1 cellular context compared by ENCODE assay signal in genomic region chr15:70702584-70702983, GRCh38.
TF ChIP-seq lines count a peak whose summit lies in the region.

No MANE protein-coding gene starts in this region.

TF ChIP-seq in HEK293, 187 proteins besides CTCF, POLR2A, EP300 and RAD21 (continued from another document):
- TF ChIP-seq, protein P1, sequence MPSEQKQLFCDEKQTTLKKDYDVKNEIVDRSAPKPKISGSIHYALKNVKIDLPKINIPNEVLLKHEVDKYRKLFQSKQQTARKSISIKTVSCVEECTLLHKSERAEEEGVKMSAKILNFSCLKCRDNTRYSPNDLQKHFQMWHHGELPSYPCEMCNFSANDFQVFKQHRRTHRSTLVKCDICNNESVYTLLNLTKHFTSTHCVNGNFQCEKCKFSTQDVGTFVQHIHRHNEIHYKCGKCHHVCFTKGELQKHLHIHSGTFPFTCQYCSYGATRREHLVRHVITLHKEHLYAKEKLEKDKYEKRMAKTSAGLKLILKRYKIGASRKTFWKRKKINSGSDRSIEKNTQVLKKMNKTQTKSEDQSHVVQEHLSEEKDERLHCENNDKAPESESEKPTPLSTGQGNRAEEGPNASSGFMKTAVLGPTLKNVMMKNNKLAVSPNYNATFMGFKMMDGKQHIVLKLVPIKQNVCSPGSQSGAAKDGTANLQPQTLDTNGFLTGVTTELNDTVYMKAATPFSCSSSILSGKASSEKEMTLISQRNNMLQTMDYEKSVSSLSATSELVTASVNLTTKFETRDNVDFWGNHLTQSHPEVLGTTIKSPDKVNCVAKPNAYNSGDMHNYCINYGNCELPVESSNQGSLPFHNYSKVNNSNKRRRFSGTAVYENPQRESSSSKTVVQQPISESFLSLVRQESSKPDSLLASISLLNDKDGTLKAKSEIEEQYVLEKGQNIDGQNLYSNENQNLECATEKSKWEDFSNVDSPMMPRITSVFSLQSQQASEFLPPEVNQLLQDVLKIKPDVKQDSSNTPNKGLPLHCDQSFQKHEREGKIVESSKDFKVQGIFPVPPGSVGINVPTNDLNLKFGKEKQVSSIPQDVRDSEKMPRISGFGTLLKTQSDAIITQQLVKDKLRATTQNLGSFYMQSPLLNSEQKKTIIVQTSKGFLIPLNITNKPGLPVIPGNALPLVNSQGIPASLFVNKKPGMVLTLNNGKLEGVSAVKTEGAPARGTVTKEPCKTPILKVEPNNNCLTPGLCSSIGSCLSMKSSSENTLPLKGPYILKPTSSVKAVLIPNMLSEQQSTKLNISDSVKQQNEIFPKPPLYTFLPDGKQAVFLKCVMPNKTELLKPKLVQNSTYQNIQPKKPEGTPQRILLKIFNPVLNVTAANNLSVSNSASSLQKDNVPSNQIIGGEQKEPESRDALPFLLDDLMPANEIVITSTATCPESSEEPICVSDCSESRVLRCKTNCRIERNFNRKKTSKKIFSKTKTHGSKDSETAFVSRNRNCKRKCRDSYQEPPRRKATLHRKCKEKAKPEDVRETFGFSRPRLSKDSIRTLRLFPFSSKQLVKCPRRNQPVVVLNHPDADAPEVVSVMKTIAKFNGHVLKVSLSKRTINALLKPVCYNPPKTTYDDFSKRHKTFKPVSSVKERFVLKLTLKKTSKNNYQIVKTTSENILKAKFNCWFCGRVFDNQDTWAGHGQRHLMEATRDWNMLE (tag by site-specific recombination; conservative IDR thresholded peaks at IDR 0.05; ENCODE audit: low read depth), result no peak
- TF ChIP-seq ZSCAN4 (tag by site-specific recombination; IDR thresholded peaks at IDR 0.05) (peak; percentile 6; the same call in 1 of the 2 replicates), ZNF664 (tag by site-specific recombination; IDR thresholded peaks at IDR 0.05) (peak; percentile 91; the same call in 1 of the 2 replicates), SP3 (tag by site-specific recombination; IDR thresholded peaks at IDR 0.05) (peak; percentile 4; the same call in 1 of the 2 replicates), ZSCAN30 (tag by site-specific recombination; IDR thresholded peaks at IDR 0.05) (0 out of 2 replicates have a peak, but pooled peaks have one; percentile 14), ZNF248 (tag by site-specific recombination; IDR thresholded peaks at IDR 0.05) (no peak), PRDM6 (tag by site-specific recombination; IDR thresholded peaks at IDR 0.05) (peak; percentile 58; the same call in 1 of the 2 replicates)
